In the genomic region with DNA sequence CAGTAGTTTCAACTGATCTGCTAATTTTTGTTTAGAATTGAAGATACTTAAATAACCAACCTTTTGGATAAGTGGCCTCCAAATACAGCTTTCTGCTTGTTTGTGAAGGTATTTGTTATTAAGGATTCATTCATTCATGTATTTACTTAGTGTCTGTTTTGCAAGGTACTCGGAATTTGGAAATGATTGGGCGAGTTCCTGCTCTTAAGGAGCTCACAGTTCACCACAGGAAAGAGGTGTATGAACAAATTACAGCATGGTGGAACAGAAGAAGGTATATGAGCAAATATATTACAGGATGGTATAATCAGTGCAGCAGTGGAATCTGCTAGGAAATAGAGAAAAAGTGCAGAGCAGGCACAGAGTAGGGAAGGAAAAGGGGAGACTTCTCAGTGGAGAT, we compare ENCODE assay signal across 1 cellular context.
TF ChIP-seq lines count a peak whose summit lies in the region.

No MANE protein-coding gene starts in this region.

TF ChIP-seq in HepG2, 621 proteins besides CTCF, POLR2A, EP300 and RAD21 (continued from another document and continues in another):
- TF ChIP-seq, protein P1, sequence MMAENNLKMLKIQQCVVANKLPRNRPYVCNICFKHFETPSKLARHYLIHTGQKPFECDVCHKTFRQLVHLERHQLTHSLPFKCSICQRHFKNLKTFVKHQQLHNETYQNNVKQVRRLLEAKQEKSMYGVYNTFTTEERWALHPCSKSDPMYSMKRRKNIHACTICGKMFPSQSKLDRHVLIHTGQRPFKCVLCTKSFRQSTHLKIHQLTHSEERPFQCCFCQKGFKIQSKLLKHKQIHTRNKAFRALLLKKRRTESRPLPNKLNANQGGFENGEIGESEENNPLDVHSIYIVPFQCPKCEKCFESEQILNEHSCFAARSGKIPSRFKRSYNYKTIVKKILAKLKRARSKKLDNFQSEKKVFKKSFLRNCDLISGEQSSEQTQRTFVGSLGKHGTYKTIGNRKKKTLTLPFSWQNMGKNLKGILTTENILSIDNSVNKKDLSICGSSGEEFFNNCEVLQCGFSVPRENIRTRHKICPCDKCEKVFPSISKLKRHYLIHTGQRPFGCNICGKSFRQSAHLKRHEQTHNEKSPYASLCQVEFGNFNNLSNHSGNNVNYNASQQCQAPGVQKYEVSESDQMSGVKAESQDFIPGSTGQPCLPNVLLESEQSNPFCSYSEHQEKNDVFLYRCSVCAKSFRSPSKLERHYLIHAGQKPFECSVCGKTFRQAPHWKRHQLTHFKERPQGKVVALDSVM (CRISPR knock-in tag; IDR thresholded peaks at IDR 0.05), result no peak
- TF ChIP-seq ZNF510 (CRISPR knock-in tag; IDR thresholded peaks at IDR 0.05; ENCODE audit: low read depth), result no peak
- TF ChIP-seq AGO1 (IDR thresholded peaks at IDR 0.05; ENCODE audit: low read depth, low read length, poor library complexity, severe bottlenecking), result no peak
- no peak for TF ChIP-seq ZNF790 (CRISPR knock-in tag; IDR thresholded peaks at IDR 0.05; ENCODE audit: borderline replicate concordance)
- TF ChIP-seq SCMH1 (CRISPR knock-in tag; IDR thresholded peaks at IDR 0.05; ENCODE audit: borderline replicate concordance), result no peak
- TF ChIP-seq, protein P2, sequence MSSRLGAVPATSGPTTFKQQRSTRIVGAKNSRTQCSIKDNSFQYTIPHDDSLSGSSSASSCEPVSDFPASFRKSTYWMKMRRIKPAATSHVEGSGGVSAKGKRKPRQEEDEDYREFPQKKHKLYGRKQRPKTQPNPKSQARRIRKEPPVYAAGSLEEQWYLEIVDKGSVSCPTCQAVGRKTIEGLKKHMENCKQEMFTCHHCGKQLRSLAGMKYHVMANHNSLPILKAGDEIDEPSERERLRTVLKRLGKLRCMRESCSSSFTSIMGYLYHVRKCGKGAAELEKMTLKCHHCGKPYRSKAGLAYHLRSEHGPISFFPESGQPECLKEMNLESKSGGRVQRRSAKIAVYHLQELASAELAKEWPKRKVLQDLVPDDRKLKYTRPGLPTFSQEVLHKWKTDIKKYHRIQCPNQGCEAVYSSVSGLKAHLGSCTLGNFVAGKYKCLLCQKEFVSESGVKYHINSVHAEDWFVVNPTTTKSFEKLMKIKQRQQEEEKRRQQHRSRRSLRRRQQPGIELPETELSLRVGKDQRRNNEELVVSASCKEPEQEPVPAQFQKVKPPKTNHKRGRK (CRISPR knock-in tag; IDR thresholded peaks at IDR 0.05), result no peak
- no peak for TF ChIP-seq NFKBIZ (CRISPR knock-in tag; IDR thresholded peaks at IDR 0.05)
- TF ChIP-seq HOXD1 (CRISPR knock-in tag; IDR thresholded peaks at IDR 0.05), result no peak
- TF ChIP-seq RFX5 (IDR thresholded peaks at IDR 0.05; ENCODE audit: low read depth, low read length), result no peak
- TF ChIP-seq, protein P3, sequence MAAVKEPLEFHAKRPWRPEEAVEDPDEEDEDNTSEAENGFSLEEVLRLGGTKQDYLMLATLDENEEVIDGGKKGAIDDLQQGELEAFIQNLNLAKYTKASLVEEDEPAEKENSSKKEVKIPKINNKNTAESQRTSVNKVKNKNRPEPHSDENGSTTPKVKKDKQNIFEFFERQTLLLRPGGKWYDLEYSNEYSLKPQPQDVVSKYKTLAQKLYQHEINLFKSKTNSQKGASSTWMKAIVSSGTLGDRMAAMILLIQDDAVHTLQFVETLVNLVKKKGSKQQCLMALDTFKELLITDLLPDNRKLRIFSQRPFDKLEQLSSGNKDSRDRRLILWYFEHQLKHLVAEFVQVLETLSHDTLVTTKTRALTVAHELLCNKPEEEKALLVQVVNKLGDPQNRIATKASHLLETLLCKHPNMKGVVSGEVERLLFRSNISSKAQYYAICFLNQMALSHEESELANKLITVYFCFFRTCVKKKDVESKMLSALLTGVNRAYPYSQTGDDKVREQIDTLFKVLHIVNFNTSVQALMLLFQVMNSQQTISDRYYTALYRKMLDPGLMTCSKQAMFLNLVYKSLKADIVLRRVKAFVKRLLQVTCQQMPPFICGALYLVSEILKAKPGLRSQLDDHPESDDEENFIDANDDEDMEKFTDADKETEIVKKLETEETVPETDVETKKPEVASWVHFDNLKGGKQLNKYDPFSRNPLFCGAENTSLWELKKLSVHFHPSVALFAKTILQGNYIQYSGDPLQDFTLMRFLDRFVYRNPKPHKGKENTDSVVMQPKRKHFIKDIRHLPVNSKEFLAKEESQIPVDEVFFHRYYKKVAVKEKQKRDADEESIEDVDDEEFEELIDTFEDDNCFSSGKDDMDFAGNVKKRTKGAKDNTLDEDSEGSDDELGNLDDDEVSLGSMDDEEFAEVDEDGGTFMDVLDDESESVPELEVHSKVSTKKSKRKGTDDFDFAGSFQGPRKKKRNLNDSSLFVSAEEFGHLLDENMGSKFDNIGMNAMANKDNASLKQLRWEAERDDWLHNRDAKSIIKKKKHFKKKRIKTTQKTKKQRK (IDR thresholded peaks at IDR 0.05; ENCODE audit: low read length), result no peak
- TF ChIP-seq, protein P4, sequence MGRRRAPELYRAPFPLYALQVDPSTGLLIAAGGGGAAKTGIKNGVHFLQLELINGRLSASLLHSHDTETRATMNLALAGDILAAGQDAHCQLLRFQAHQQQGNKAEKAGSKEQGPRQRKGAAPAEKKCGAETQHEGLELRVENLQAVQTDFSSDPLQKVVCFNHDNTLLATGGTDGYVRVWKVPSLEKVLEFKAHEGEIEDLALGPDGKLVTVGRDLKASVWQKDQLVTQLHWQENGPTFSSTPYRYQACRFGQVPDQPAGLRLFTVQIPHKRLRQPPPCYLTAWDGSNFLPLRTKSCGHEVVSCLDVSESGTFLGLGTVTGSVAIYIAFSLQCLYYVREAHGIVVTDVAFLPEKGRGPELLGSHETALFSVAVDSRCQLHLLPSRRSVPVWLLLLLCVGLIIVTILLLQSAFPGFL (CRISPR knock-in tag; IDR thresholded peaks at IDR 0.05), result no peak
- no peak for TF ChIP-seq ZNF335 (CRISPR knock-in tag; IDR thresholded peaks at IDR 0.05)
- TF ChIP-seq, protein P5, sequence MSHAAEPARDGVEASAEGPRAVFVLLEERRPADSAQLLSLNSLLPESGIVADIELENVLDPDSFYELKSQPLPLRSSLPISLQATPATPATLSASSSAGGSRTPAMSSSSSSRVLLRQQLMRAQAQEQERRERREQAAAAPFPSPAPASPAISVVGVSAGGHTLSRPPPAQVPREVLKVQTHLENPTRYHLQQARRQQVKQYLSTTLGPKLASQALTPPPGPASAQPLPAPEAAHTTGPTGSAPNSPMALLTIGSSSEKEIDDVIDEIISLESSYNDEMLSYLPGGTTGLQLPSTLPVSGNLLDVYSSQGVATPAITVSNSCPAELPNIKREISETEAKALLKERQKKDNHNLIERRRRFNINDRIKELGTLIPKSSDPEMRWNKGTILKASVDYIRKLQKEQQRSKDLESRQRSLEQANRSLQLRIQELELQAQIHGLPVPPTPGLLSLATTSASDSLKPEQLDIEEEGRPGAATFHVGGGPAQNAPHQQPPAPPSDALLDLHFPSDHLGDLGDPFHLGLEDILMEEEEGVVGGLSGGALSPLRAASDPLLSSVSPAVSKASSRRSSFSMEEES (CRISPR knock-in tag; IDR thresholded peaks at IDR 0.05), result no peak
- TF ChIP-seq, protein P6, sequence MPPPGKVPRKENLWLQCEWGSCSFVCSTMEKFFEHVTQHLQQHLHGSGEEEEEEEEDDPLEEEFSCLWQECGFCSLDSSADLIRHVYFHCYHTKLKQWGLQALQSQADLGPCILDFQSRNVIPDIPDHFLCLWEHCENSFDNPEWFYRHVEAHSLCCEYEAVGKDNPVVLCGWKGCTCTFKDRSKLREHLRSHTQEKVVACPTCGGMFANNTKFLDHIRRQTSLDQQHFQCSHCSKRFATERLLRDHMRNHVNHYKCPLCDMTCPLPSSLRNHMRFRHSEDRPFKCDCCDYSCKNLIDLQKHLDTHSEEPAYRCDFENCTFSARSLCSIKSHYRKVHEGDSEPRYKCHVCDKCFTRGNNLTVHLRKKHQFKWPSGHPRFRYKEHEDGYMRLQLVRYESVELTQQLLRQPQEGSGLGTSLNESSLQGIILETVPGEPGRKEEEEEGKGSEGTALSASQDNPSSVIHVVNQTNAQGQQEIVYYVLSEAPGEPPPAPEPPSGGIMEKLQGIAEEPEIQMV (CRISPR knock-in tag; IDR thresholded peaks at IDR 0.05; ENCODE audit: low read depth), result no peak
- no peak for TF ChIP-seq HNRNPH1 (optimal IDR thresholded peaks at IDR 0.05; ENCODE audit: low read depth, low read length)
- no peak for TF ChIP-seq IKZF4 (CRISPR knock-in tag; IDR thresholded peaks at IDR 0.05; ENCODE audit: borderline replicate concordance, low read depth, not compliant biosample characterization)
- TF ChIP-seq KDM5B (CRISPR knock-in tag; IDR thresholded peaks at IDR 0.05; ENCODE audit: borderline replicate concordance), result no peak
- TF ChIP-seq ZNF18 (CRISPR knock-in tag; IDR thresholded peaks at IDR 0.05; ENCODE audit: insufficient replicate concordance), result no peak
- no peak for TF ChIP-seq ZBTB4 (CRISPR knock-in tag; IDR thresholded peaks at IDR 0.05; ENCODE audit: borderline replicate concordance)
- TF ChIP-seq, protein P7, sequence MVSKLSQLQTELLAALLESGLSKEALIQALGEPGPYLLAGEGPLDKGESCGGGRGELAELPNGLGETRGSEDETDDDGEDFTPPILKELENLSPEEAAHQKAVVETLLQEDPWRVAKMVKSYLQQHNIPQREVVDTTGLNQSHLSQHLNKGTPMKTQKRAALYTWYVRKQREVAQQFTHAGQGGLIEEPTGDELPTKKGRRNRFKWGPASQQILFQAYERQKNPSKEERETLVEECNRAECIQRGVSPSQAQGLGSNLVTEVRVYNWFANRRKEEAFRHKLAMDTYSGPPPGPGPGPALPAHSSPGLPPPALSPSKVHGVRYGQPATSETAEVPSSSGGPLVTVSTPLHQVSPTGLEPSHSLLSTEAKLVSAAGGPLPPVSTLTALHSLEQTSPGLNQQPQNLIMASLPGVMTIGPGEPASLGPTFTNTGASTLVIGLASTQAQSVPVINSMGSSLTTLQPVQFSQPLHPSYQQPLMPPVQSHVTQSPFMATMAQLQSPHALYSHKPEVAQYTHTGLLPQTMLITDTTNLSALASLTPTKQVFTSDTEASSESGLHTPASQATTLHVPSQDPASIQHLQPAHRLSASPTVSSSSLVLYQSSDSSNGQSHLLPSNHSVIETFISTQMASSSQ (IDR thresholded peaks at IDR 0.05; ENCODE audit: low read depth), result no peak
- TF ChIP-seq, protein P7 (CRISPR knock-in tag; IDR thresholded peaks at IDR 0.05; ENCODE audit: borderline replicate concordance), result no peak
- no peak for TF ChIP-seq KAT7 (CRISPR knock-in tag; IDR thresholded peaks at IDR 0.05; ENCODE audit: borderline replicate concordance)
- TF ChIP-seq ERF (CRISPR knock-in tag; IDR thresholded peaks at IDR 0.05), result no peak
- no peak for TF ChIP-seq HDAC2 (CRISPR knock-in tag; IDR thresholded peaks at IDR 0.05)
- TF ChIP-seq, protein P8, sequence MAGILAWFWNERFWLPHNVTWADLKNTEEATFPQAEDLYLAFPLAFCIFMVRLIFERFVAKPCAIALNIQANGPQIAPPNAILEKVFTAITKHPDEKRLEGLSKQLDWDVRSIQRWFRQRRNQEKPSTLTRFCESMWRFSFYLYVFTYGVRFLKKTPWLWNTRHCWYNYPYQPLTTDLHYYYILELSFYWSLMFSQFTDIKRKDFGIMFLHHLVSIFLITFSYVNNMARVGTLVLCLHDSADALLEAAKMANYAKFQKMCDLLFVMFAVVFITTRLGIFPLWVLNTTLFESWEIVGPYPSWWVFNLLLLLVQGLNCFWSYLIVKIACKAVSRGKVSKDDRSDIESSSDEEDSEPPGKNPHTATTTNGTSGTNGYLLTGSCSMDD (CRISPR knock-in tag; IDR thresholded peaks at IDR 0.05), result no peak
- no peak for TF ChIP-seq BRD4 (CRISPR knock-in tag; IDR thresholded peaks at IDR 0.05)
- peak; percentile 31 for TF ChIP-seq ELF3 (CRISPR knock-in tag; IDR thresholded peaks at IDR 0.05)
